20 cellular contexts compared by ENCODE assay signal in the genomic region with DNA sequence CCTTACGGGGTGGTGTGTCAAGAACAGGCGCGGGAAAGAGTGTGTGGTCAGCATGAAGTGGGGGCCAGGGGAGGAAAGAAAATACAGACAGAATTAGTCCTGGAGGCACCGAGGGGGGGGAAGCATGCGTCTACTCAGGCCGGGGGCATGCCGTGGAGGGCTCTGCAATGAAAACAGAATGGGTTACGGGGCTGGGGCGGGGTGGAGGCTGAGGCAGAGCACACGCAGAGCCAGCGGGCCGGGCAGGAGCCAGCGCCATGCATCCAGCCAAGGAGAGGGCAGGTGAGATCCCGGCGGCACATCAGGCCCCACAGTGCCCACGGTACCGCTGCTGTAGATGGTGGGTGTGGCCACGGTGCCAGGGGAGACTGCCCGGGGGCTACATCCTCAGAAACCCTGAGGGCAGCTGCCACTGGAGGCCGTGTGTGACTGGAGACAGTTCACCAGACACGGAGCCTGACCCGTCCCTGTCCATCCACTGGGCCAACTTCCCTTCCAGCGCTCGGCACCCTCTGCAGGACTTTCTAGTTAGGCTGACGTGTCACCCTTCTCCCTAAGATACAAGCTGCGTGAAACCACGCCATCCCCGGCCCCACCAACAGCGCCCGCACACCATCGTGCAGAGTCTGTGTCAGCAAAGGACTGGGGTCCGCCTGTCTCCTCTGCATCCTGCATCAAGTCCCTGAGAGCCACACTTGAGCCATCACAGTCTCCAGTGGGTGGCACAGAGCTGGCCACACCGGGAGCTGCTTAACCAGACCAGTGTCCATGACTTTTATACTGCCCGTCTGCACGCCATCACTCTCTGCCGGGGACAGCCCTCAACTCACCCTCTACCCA.
"Had no signal": no experiment of that assay in that cellular context is flagged by ENCODE, and none has a peak within 500 bp of the region (broad histone marks: within the 10 kb centered on the region; RNA-seq: fewer than 3 reads in every experiment).

No MANE protein-coding gene starts in this region.

- H3K9me3 ChIP-seq: adrenal gland, heart left ventricle had no signal

- H3K27me3 ChIP-seq: adrenal gland had no signal

- H3K27ac ChIP-seq: adrenal gland, epithelial cell of prostate, heart left ventricle had no signal

- H3K27me3 Mint-ChIP-seq: activated CD4-positive, alpha-beta memory T cell treated with anti-CD3 and anti-CD28 coated beads for 36 hours; activated T-helper 17 cell treated with anti-CD3 and anti-CD28 coated beads, Interleukin-2, amount 50 U/mL, for 72 hours; central memory CD8-positive, alpha-beta T cell; stimulated activated naive B cell treated with anti-CD40 and anti-IgM and Interleukin-4, amounts not matched to agents 10 μg/mL and 1 μg/mL and 100 μg/mL, for 72 hours had no signal

- H3K36me3 ChIP-seq: adrenal gland, heart left ventricle had no signal

- DNase-seq: activated CD4-positive, alpha-beta memory T cell treated with anti-CD3 and anti-CD28 coated beads for 36 hours; activated CD4-positive, alpha-beta T cell treated with anti-CD3 and anti-CD28 coated beads for 48 hours; activated naive CD4-positive, alpha-beta T cell; activated T-cell treated with anti-CD3 and anti-CD28 coated beads, Interleukin-2, amount 50 U/mL, for 1 hour; cortex of kidney; heart left ventricle; left colon; naive thymus-derived CD8-positive, alpha-beta T cell; nucleus accumbens; small intestine; stimulated activated CD4-positive, alpha-beta T cell treated with anti-CD3 and anti-CD28 coated beads, Interleukin-15, amount 100 ng/mL, for 24 hours; stimulated activated naive B cell treated with anti-CD40 and anti-IgM and Interleukin-4, amounts not matched to agents 10 μg/mL and 1 μg/mL and 100 μg/mL, for 72 hours had no signal

- H3K27ac Mint-ChIP-seq: activated CD4-positive, alpha-beta memory T cell treated with anti-CD3 and anti-CD28 coated beads for 36 hours; activated naive CD8-positive, alpha-beta T cell; activated T-helper 17 cell treated with anti-CD3 and anti-CD28 coated beads, Interleukin-2, amount 50 U/mL, for 72 hours; naive thymus-derived CD8-positive, alpha-beta T cell; stimulated activated naive B cell treated with anti-CD40 and anti-IgM and Interleukin-4, amounts not matched to agents 10 μg/mL and 1 μg/mL and 100 μg/mL, for 72 hours had no signal

- H3K4me1 Mint-ChIP-seq: activated T-helper 17 cell treated with anti-CD3 and anti-CD28 coated beads, Interleukin-2, amount 50 U/mL, for 72 hours; central memory CD8-positive, alpha-beta T cell; naive thymus-derived CD8-positive, alpha-beta T cell; stimulated activated naive B cell treated with anti-CD40 and anti-IgM and Interleukin-4, amounts not matched to agents 10 μg/mL and 1 μg/mL and 100 μg/mL, for 72 hours had no signal

- H3K4me3 Mint-ChIP-seq: activated CD4-positive, alpha-beta memory T cell treated with anti-CD3 and anti-CD28 coated beads for 36 hours; activated naive CD8-positive, alpha-beta T cell; activated T-helper 17 cell treated with anti-CD3 and anti-CD28 coated beads, Interleukin-2, amount 50 U/mL, for 72 hours; central memory CD8-positive, alpha-beta T cell; naive thymus-derived CD8-positive, alpha-beta T cell; stimulated activated naive B cell treated with anti-CD40 and anti-IgM and Interleukin-4, amounts not matched to agents 10 μg/mL and 1 μg/mL and 100 μg/mL, for 72 hours had no signal

- H3K4me1 ChIP-seq: adrenal gland, heart left ventricle had no signal

- H3K9me3 Mint-ChIP-seq: activated CD4-positive, alpha-beta memory T cell treated with anti-CD3 and anti-CD28 coated beads for 36 hours; activated T-helper 17 cell treated with anti-CD3 and anti-CD28 coated beads, Interleukin-2, amount 50 U/mL, for 72 hours; central memory CD8-positive, alpha-beta T cell had no signal

- H3K4me3 ChIP-seq: adrenal gland, heart left ventricle, lung had no signal

- H3K36me3 Mint-ChIP-seq: activated CD4-positive, alpha-beta memory T cell treated with anti-CD3 and anti-CD28 coated beads for 36 hours; activated naive CD8-positive, alpha-beta T cell; naive thymus-derived CD8-positive, alpha-beta T cell; stimulated activated naive B cell treated with anti-CD40 and anti-IgM and Interleukin-4, amounts not matched to agents 10 μg/mL and 1 μg/mL and 100 μg/mL, for 72 hours had no signal

- ATAC-seq: activated T-helper 17 cell treated with anti-CD3 and anti-CD28 coated beads, Interleukin-2, amount 50 U/mL, for 72 hours; left colon; naive thymus-derived CD8-positive, alpha-beta T cell; sciatic nerve; SK-N-SH treated with all-trans-retinoic acid at 6 μM for 48 hours; stimulated activated naive B cell treated with anti-CD40 and anti-IgM and Interleukin-4, amounts not matched to agents 10 μg/mL and 1 μg/mL and 100 μg/mL, for 72 hours had no signal
